ENCODE assay signal across 1 cellular context in genomic region chr13:44989071-44989889, GRCh38.
TF ChIP-seq lines count a peak whose summit lies in the region.

TSS of gene GPALPP1 (plus strand) at chr13:44989538. CDS start at chr13:44989655, 117 bp downstream.
TSS of gene NUFIP1 (minus strand) at chr13:44989471. CDS start at chr13:44989436, 35 bp downstream.

TF ChIP-seq in K562, 482 proteins besides CTCF, POLR2A, EP300 and RAD21 (continued from another document and continues in another):
- TF ChIP-seq THRB (CRISPR knock-in tag; conservative IDR thresholded peaks at IDR 0.05) (no peak), YY1 (IDR thresholded peaks at IDR 0.05; ENCODE audit: borderline replicate concordance in 1 of 3, control insufficient read depth in 1 of 3, extremely low read depth in 1 of 3, insufficient read depth in 3 of 3, insufficient read length in 1 of 3, insufficient replicate concordance in 2 of 3, low read depth in 1 of 3, low read length in 2 of 3) (peak in 2 of 3 experiments; percentile 61 to 79), NBN (IDR thresholded peaks at IDR 0.05; ENCODE audit: low read depth) (peak; percentile 64; the same call in 1 of the 2 replicates), ESRRA (IDR thresholded peaks at IDR 0.05; ENCODE audit: borderline replicate concordance, low read depth) (peak; percentile 50; the same call in 1 of the 2 replicates), PKNOX1 (IDR thresholded peaks at IDR 0.05) (peak; percentile 82), ETV1 (tag; conservative IDR thresholded peaks at IDR 0.05; ENCODE audit: low read depth) (0 out of 2 replicates have a peak, but pooled peaks have one; percentile 16), HMGN3 (IDR thresholded peaks at IDR 0.05; ENCODE audit: borderline replicate concordance, extremely low read depth, insufficient read length, low read depth, low read length) (peak; percentile 31), TBL1XR1 (IDR thresholded peaks at IDR 0.05; ENCODE audit: low read length in 2 of 2) (peak in 1 of 2 experiments; percentile 72; a peak in 2 of 4 replicates), LCOR (CRISPR knock-in tag; IDR thresholded peaks at IDR 0.05) (peak; percentile 41; the same call in 1 of the 2 replicates), MBD2 (IDR thresholded peaks at IDR 0.05; ENCODE audit: borderline replicate concordance, low read depth) (peak; percentile 53; the same call in 1 of the 2 replicates), ZNF586 (CRISPR knock-in tag; conservative IDR thresholded peaks at IDR 0.05) (no peak), ARID4B (CRISPR knock-in tag; IDR thresholded peaks at IDR 0.05) (peak; percentile 72; the same call in 1 of the 2 replicates), MXI1 (IDR thresholded peaks at IDR 0.05; ENCODE audit: low read depth, low read length) (peak; percentile 71), NR2C1 (IDR thresholded peaks at IDR 0.05) (0 out of 2 replicates have a peak, but pooled peaks have one; percentile 24), NR2C1 (tag; IDR thresholded peaks at IDR 0.05) (peak; percentile 53), STAT5B (CRISPR knock-in tag; IDR thresholded peaks at IDR 0.05) (no peak), GABPB1 (CRISPR knock-in tag; IDR thresholded peaks at IDR 0.05) (peak; percentile 96), ZNF280A (IDR thresholded peaks at IDR 0.05; ENCODE audit: low read depth, partially characterized antibody) (no peak), PHF20 (IDR thresholded peaks at IDR 0.05; ENCODE audit: partially characterized antibody) (peak; percentile 97), THAP12 (CRISPR knock-in tag; IDR thresholded peaks at IDR 0.05) (no peak), NKRF (IDR thresholded peaks at IDR 0.05; ENCODE audit: borderline replicate concordance) (peak; percentile 92), BRCA1 (IDR thresholded peaks at IDR 0.05) (no peak), BRCA1 (CRISPR knock-in tag; IDR thresholded peaks at IDR 0.05) (no peak), TFAP4 (CRISPR knock-in tag; IDR thresholded peaks at IDR 0.05; ENCODE audit: borderline replicate concordance) (peak; percentile 57; the same call in 1 of the 2 replicates), BHLHE40 (IDR thresholded peaks at IDR 0.05; ENCODE audit: low read length) (peak; percentile 97), UBTF (IDR thresholded peaks at IDR 0.05; ENCODE audit: borderline replicate concordance in 1 of 2, low read depth in 2 of 2, low read length in 2 of 2) (no peak), RBM25 (IDR thresholded peaks at IDR 0.05; ENCODE audit: low read depth, low read length, severe bottlenecking) (no peak), SUPT5H (IDR thresholded peaks at IDR 0.05) (peak; percentile 60), HMBOX1 (IDR thresholded peaks at IDR 0.05) (0 out of 2 replicates have a peak, but pooled peaks have one; percentile 29), DIDO1 (tag; IDR thresholded peaks at IDR 0.05; ENCODE audit: low read depth) (peak; percentile 89), ZFX (CRISPR knock-in tag; IDR thresholded peaks at IDR 0.05) (peak; percentile 86), JUND (IDR thresholded peaks at IDR 0.05; ENCODE audit: borderline replicate concordance, low read depth, low read length) (peak; percentile 23; the same call in 1 of the 2 replicates), JUND (tag; IDR thresholded peaks at IDR 0.05; ENCODE audit: borderline replicate concordance, low read depth, low read length) (peak; percentile 31; the same call in 1 of the 3 replicates), CC2D1A (IDR thresholded peaks at IDR 0.05) (0 out of 2 replicates have a peak, but pooled peaks have one; percentile 18), CREB1 (IDR thresholded peaks at IDR 0.05) (peak; percentile 98), CREB1 (CRISPR knock-in tag; IDR thresholded peaks at IDR 0.05) (peak; percentile 97), EP400 (IDR thresholded peaks at IDR 0.05) (peak; percentile 89), CBX3 (IDR thresholded peaks at IDR 0.05; ENCODE audit: borderline replicate concordance in 1 of 2, low read length in 2 of 2) (peak in 1 of 2 experiments; percentile 23; a peak in 1 of 3 replicates), CHAMP1 (IDR thresholded peaks at IDR 0.05) (peak; percentile 29; the same call in 1 of the 2 replicates)
